ENCODE assay signal across 24 cellular contexts in genomic region chr1:4178501-4178900, GRCh38.
"Had no signal": no experiment of that assay in that cellular context is flagged by ENCODE, and none has a peak within 500 bp of the region (broad histone marks: within the 10 kb centered on the region; RNA-seq: fewer than 3 reads in every experiment).

No MANE protein-coding gene starts in this region.

- H3K27ac Mint-ChIP-seq: activated CD4-positive, alpha-beta T cell treated with anti-CD3 and anti-CD28 coated beads, Interleukin-2, amount 10 ng/mL, durations not matched to agents 7 days and 5 days; activated naive CD8-positive, alpha-beta T cell treated with anti-CD3 and anti-CD28 coated beads, Interleukin-2, amount 50 U/mL, for 24 hours; activated T-helper 1 cell treated with anti-CD3 and anti-CD28 coated beads, Interleukin-12 subunit alpha, Interleukin-12 subunit beta, Interleukin-2, Interleukin-4 antibody, amounts not matched to agents 30 ng/mL and 10 ng/mL and 1 ng/mL, durations not matched to agents 14 hours and 24 hours and 36 hours; memory B cell; nephron; T-cell; T-helper 2 cell treated with Interferon-gamma antibody and Interleukin-4, amounts not matched to agents 5 μg/mL and 100 μg/mL, for 36 hours had no signal

- DNase-seq: activated CD4-positive, alpha-beta T cell treated with anti-CD3 and anti-CD28 coated beads, Interleukin-2, amount 10 ng/mL, durations not matched to agents 7 days and 5 days; activated CD4-positive, CD25-positive, alpha-beta regulatory T cell treated with anti-CD3 and anti-CD28 coated beads, Interleukin-2, amount 50 U/mL, for 72 hours; activated gamma-delta T cell; activated naive CD4-positive, alpha-beta T cell treated with anti-CD3 and anti-CD28 coated beads, Interleukin-2, amount 50 U/mL, for 16 hours; activated naive CD8-positive, alpha-beta T cell treated with anti-CD3 and anti-CD28 coated beads, Interleukin-2, amount 50 U/mL, for 24 hours; foreskin melanocyte; glutamatergic neuron; left ventricle myocardium superior; small intestine; stimulated activated CD4-positive, alpha-beta T cell treated with anti-CD3 and anti-CD28 coated beads, Interleukin-2, amount 100 ng/mL, for 48 hours; stimulated activated naive CD4-positive, alpha-beta T cell; T-cell; testis; trophoblast cell; WERI-Rb-1 had no signal

- H3K27ac ChIP-seq: hepatocyte, parathyroid adenoma, testis, vagina, WERI-Rb-1 had no signal

- H3K27me3 ChIP-seq: hepatocyte, testis, vagina had no signal

- FAIRE-seq: small intestine, TTC549 had no signal

- H3K4me3 ChIP-seq: hepatocyte, testis, vagina had no signal

- H3K27me3 Mint-ChIP-seq: activated CD4-positive, alpha-beta T cell treated with anti-CD3 and anti-CD28 coated beads, Interleukin-2, amount 10 ng/mL, durations not matched to agents 7 days and 5 days had no signal

- ATAC-seq: activated naive CD8-positive, alpha-beta T cell treated with anti-CD3 and anti-CD28 coated beads, Interleukin-2, amount 50 U/mL, for 24 hours; left ventricle myocardium superior; sciatic nerve; T-cell had no signal

- H3K36me3 Mint-ChIP-seq: memory B cell, T-cell had no signal

- H3K9ac ChIP-seq: parathyroid adenoma had no signal

- H3K9me3 Mint-ChIP-seq: activated CD4-positive, alpha-beta T cell treated with anti-CD3 and anti-CD28 coated beads, Interleukin-2, amount 10 ng/mL, durations not matched to agents 7 days and 5 days; activated naive CD8-positive, alpha-beta T cell treated with anti-CD3 and anti-CD28 coated beads, Interleukin-2, amount 50 U/mL, for 24 hours; activated T-helper 1 cell treated with anti-CD3 and anti-CD28 coated beads, Interleukin-12 subunit alpha, Interleukin-12 subunit beta, Interleukin-2, Interleukin-4 antibody, amounts not matched to agents 30 ng/mL and 10 ng/mL and 1 ng/mL, durations not matched to agents 14 hours and 24 hours and 36 hours; memory B cell; nephron; T-cell; T-helper 2 cell treated with Interferon-gamma antibody and Interleukin-4, amounts not matched to agents 5 μg/mL and 100 μg/mL, for 36 hours had no signal

- H3K79me2 ChIP-seq: hepatocyte, parathyroid adenoma had no signal

- H3K9me3 ChIP-seq: testis, vagina had no signal

- H3K4me2 ChIP-seq: hepatocyte had no signal

- H3K36me3 ChIP-seq: vagina, WERI-Rb-1 had no signal

- H3K4me1 Mint-ChIP-seq: activated CD4-positive, alpha-beta T cell treated with anti-CD3 and anti-CD28 coated beads, Interleukin-2, amount 10 ng/mL, durations not matched to agents 7 days and 5 days; activated naive CD8-positive, alpha-beta T cell treated with anti-CD3 and anti-CD28 coated beads, Interleukin-2, amount 50 U/mL, for 24 hours; memory B cell had no signal

- H3K4me1 ChIP-seq: parathyroid adenoma, testis, vagina had no signal

- H3K4me3 Mint-ChIP-seq: activated CD4-positive, alpha-beta T cell treated with anti-CD3 and anti-CD28 coated beads, Interleukin-2, amount 10 ng/mL, durations not matched to agents 7 days and 5 days; activated naive CD8-positive, alpha-beta T cell treated with anti-CD3 and anti-CD28 coated beads, Interleukin-2, amount 50 U/mL, for 24 hours; activated T-helper 1 cell treated with anti-CD3 and anti-CD28 coated beads, Interleukin-12 subunit alpha, Interleukin-12 subunit beta, Interleukin-2, Interleukin-4 antibody, amounts not matched to agents 30 ng/mL and 10 ng/mL and 1 ng/mL, durations not matched to agents 14 hours and 24 hours and 36 hours; memory B cell; nephron; T-cell; T-helper 2 cell treated with Interferon-gamma antibody and Interleukin-4, amounts not matched to agents 5 μg/mL and 100 μg/mL, for 36 hours had no signal

- H2AFZ ChIP-seq: hepatocyte, parathyroid adenoma had no signal
